ENCODE assay signal across 8 cellular contexts in the genomic region with DNA sequence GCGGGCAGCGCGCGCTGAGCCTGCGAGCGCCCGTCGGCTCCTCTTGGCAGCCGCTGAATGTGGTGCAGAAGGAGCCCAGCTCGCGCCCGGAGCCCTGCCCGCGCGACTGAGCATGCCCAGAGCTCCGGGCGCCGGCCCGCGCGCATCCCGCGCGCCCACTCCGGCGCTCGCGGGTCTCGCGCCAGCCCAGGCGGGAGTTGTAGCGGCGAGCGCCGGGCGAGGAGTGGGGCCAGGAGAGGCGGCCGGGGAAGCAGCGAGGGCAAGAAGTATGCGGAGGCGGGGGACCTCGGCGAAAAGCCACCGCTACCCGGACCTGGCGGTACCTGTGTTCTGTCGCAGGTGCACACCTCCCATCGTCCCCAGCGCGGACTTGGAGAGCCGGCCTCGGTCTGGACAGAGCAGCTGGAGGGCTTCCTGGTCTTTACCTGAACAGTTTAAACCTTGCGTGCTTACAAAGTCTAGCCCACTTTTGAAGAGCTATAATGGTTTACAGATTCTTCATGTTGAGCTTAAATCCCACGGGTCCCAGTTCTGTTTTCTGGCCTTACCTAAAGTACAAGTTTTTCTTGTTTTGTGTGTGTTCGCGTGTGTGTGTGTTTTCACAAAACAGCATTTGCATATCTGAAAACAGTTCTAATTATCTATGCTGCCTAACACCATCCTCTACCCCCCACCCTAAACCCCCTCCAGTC. TPM values are rescaled to one million over a fixed set of nuclear protein-coding genes. Genes with fewer than 3 reads are reported as not detected.
DNase-seq lines count a peak whose midpoint lies in the region; ATAC-seq and TF ChIP-seq lines count a peak whose summit lies in the region.

DDAH1 (minus strand) TSS at position 61 of the 692 bp plus-strand sequence. CDS start 114 bp downstream, outside the sequence.

- peaks cover 54% of the 10 kb centered on the region for H3K79me2 ChIP-seq in PC-9 (ENCODE audit: low read depth)

- peaks cover 14% of the 10 kb centered on the region for H3K4me1 Mint-ChIP-seq in CD14-positive monocyte
- peaks cover 8 to 13% of the 10 kb centered on the region in 2 donors for H3K4me1 Mint-ChIP-seq in immature natural killer cell

- no peaks in the 10 kb centered on the region for H4K20me1 ChIP-seq in PC-9 (ENCODE audit: insufficient read depth)

- peak within 1 kb of the TSS; percentile 95 for H3K4me3 ChIP-seq in PC-9

- H3K36me3 Mint-ChIP-seq in CD14-positive monocyte (peaks cover 0 to 2% of the 10 kb centered on the region in 2 donors), immature natural killer cell (no peaks in the 10 kb centered on the region)

- H3K27ac ChIP-seq in PC-9 (peak within 1 kb of the TSS; percentile 22), caudate nucleus (ENCODE audit: low read depth, low read length) (peak within 1 kb of the TSS; percentile 73)

- peak within 1 kb of the TSS; percentile 70 to 81 for H3K4me3 Mint-ChIP-seq in CD14-positive monocyte
- H3K4me3 Mint-ChIP-seq in immature natural killer cell, result peak within 1 kb of the TSS; percentile 61 to 73 (median 61)

- BruUV-seq in PC-9 (replicated peaks; lab: Mats Ljungman, UMichigan), result no TSS peak

- intact Hi-C loops in CD14-positive monocyte (cut with micrococcal nuclease), result no loop called here
- intact Hi-C loops in PC-9 (cut with micrococcal nuclease; ENCODE audit: unreplicated experiment), result no loop called here
- intact Hi-C loops in sciatic nerve (cut with DNase I), result no loop called here

- ATAC-seq in GM18868 (IDR thresholded peaks at IDR 0.05; ENCODE audit: unreplicated experiment) (peak; percentile 49), HG03432 (IDR thresholded peaks at IDR 0.05; ENCODE audit: unreplicated experiment) (peak; percentile 63), sciatic nerve (peak; percentile 70)

- TF ChIP-seq CTCF in CD14-positive monocyte (IDR thresholded peaks at IDR 0.05), result no peak
- TF ChIP-seq CTCF in PC-9 (conservative IDR thresholded peaks at IDR 0.05), result no peak

- peak within 1 kb of the TSS; percentile 94 for H3K4me2 ChIP-seq in PC-9

- no peaks in the 10 kb centered on the region for H3K36me3 ChIP-seq in PC-9 (ENCODE audit: low read depth)

- DNase-seq in CD14-positive monocyte (ENCODE audit: low spot score) (no peak), PC-9 (peak; percentile 57 to 73), caudate nucleus (lab: John Stamatoyannopoulos, UW) (peak in 40 of 61 donors; percentile 9 to 73 (median 48)), immature natural killer cell (no peak), sciatic nerve (ENCODE audit: low spot score) (peak; percentile 62)
- DNase-seq in activated effector memory CD4-positive, alpha-beta T cell treated with anti-CD3 and anti-CD28 coated beads, Interleukin-2, amount 50 U/mL, for 16 hours, result no peak

- CTCF ChIA-PET in PC-9 (lab: Charles Lee), result interaction anchor here (0.6 to 0.7 kb wide), 6 partner anchors 57 to 522 kb away, joined by 3 to 8 read pairs (median 4); no protein-coding TSS in a partner anchor

- H3K9me2 ChIP-seq in PC-9 (ENCODE audit: insufficient read depth), result no peaks in the 10 kb centered on the region

- H3K27ac Mint-ChIP-seq in CD14-positive monocyte (peak within 1 kb of the TSS in 1 of 7 donors; percentile 82), immature natural killer cell (no peak within 1 kb of the TSS)

- H3F3A ChIP-seq in PC-9 (ENCODE audit: insufficient read depth, low read depth), result peaks cover 3% of the 10 kb centered on the region; the same call in 1 of the 2 replicates

- H3K9me3 ChIP-seq in PC-9 (ENCODE audit: insufficient read depth, low read depth), result no peaks in the 10 kb centered on the region

- POLR2A ChIA-PET in PC-9 (lab: Charles Lee; ENCODE audit: unreplicated experiment), result interaction anchor here (0.6 to 1.1 kb wide), 8 partner anchors 36 to 233 kb away, joined by 3 to 9 read pairs (median 5); partner anchors contain the start of gene BCL10

- H3K27me3 Mint-ChIP-seq in CD14-positive monocyte (ENCODE audit: low read depth in 3 of 3) (peaks cover 38 to 44% (median 38%) of the 10 kb centered on the region in 3 donors), immature natural killer cell (ENCODE audit: low read depth in 3 of 3) (peaks cover 20 to 34% (median 26%) of the 10 kb centered on the region in 3 donors)

- H3K4me1 ChIP-seq in PC-9 (replicated peaks; ENCODE audit: insufficient read depth), result peaks cover 34% of the 10 kb centered on the region

- peaks cover 2 to 14% (median 9%) of the 10 kb centered on the region in 7 donors for H3K9me3 Mint-ChIP-seq in CD14-positive monocyte
- H3K9me3 Mint-ChIP-seq in immature natural killer cell, result peaks cover 0 to 10% (median 0%) of the 10 kb centered on the region in 6 donors

- peak within 1 kb of the TSS; percentile 90 for H2AFZ ChIP-seq in PC-9

- no peaks in the 10 kb centered on the region for H3K27me3 ChIP-seq in PC-9 (ENCODE audit: insufficient read depth, low read depth)

RNA-seq across cellular contexts. Expression of gene DDAH1, which starts in this region (rescaled TPM):
- polyA plus RNA-seq in CD14-positive monocyte, result not detected
- total RNA-seq in PC-9 (2021), result 29.6 and 31.9 TPM in 2 replicates
- polyA plus RNA-seq in immature natural killer cell, result not detected
- 35.7 TPM for total RNA-seq in sciatic nerve

Comparison
In these comparisons a context has a peak if more than half of its experiments do, and no peak if none do; other contexts are left out.
1. DNase-seq: peak in PC-9 (2 of 2), caudate nucleus (40 of 61) and sciatic nerve (single experiment); none in CD14-positive monocyte (single experiment), immature natural killer cell (0 of 3) and activated effector memory CD4-positive, alpha-beta T cell treated with anti-CD3 and anti-CD28 coated beads, Interleukin-2, amount 50 U/mL, for 16 hours (single experiment).
2. Peak in every context shown above with its lines, with median percentiles within 50 percentile points of each other: ATAC-seq.